In genomic region chr14:58641509-58641908, GRCh38 we compare ENCODE assay signal across 1 cellular context.
TF ChIP-seq lines count a peak whose summit lies in the region.

No MANE protein-coding gene starts in this region.

TF ChIP-seq in GM23338, 12 proteins besides CTCF, POLR2A, EP300 and RAD21 (continued from another document):
- TF ChIP-seq ZNF462 (CRISPR knock-in tag; IDR thresholded peaks at IDR 0.05) = no peak
- TF ChIP-seq ZNF114 (CRISPR knock-in tag; IDR thresholded peaks at IDR 0.05) = no peak
- no peak for TF ChIP-seq NANOG (IDR thresholded peaks at IDR 0.05; ENCODE audit: borderline replicate concordance)
- no peak for TF ChIP-seq ZNF331 (CRISPR knock-in tag; IDR thresholded peaks at IDR 0.05; ENCODE audit: low read depth)
- TF ChIP-seq, protein P1, sequence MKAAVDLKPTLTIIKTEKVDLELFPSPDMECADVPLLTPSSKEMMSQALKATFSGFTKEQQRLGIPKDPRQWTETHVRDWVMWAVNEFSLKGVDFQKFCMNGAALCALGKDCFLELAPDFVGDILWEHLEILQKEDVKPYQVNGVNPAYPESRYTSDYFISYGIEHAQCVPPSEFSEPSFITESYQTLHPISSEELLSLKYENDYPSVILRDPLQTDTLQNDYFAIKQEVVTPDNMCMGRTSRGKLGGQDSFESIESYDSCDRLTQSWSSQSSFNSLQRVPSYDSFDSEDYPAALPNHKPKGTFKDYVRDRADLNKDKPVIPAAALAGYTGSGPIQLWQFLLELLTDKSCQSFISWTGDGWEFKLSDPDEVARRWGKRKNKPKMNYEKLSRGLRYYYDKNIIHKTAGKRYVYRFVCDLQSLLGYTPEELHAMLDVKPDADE (IDR thresholded peaks at IDR 0.05) = no peak
- TF ChIP-seq EZH2phosphoT487 (IDR thresholded peaks at IDR 0.05; ENCODE audit: unreplicated experiment) = no peak
- TF ChIP-seq CREB1 (CRISPR knock-in tag; IDR thresholded peaks at IDR 0.05; ENCODE audit: low read depth) = no peak
- TF ChIP-seq POLR2AphosphoS5 (IDR thresholded peaks at IDR 0.05; ENCODE audit: low read depth) = no peak
TF ChIP-seq in GM23338: peak in this region for 0.
